In the genomic region with DNA sequence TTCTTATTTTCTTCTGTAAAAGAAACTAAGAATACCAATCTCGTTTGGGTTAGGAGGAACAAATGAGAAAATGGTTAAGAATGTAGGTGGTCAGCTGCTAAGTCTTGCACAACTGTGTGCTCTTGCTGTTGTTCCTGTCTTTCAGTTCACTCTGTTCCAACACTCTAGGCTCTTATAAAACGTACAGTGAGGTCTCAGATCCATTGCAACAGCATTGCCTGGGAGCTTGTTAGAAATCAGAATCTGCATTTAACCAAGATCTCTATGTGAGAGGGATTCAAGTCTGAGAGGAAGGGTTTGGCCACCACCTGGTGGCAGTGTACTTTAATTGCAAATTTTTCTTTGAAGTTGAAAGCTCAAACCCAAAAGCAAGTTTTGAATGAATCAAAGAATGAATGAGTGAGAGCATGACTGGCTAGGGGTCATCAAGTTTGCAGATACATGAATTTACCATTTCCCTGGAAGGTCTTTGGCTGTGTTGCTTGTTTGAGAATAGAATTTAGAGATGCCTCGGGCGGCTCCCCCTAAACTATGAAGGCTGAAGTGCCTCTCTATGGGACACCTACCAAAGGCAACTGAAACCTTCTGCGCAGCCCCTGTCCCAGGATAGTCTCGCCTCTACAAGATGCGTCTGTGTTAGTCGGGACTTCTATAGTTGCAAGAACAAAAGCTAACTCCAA, we compare ENCODE assay signal across 1 cellular context.
TF ChIP-seq lines count a peak whose summit lies in the region.

No MANE protein-coding gene starts in this region.

TF ChIP-seq in K562, 482 proteins besides CTCF, POLR2A, EP300 and RAD21 (continued from another document):
- TF ChIP-seq, protein P1, sequence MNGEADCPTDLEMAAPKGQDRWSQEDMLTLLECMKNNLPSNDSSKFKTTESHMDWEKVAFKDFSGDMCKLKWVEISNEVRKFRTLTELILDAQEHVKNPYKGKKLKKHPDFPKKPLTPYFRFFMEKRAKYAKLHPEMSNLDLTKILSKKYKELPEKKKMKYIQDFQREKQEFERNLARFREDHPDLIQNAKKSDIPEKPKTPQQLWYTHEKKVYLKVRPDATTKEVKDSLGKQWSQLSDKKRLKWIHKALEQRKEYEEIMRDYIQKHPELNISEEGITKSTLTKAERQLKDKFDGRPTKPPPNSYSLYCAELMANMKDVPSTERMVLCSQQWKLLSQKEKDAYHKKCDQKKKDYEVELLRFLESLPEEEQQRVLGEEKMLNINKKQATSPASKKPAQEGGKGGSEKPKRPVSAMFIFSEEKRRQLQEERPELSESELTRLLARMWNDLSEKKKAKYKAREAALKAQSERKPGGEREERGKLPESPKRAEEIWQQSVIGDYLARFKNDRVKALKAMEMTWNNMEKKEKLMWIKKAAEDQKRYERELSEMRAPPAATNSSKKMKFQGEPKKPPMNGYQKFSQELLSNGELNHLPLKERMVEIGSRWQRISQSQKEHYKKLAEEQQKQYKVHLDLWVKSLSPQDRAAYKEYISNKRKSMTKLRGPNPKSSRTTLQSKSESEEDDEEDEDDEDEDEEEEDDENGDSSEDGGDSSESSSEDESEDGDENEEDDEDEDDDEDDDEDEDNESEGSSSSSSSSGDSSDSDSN (IDR thresholded peaks at IDR 0.05; ENCODE audit: borderline replicate concordance in 1 of 2, low read depth in 2 of 2, low read length in 2 of 2), result no peak
- peak; percentile 49; the same call in 1 of the 2 replicates for TF ChIP-seq CEBPB (tag; IDR thresholded peaks at IDR 0.05)
